8 cellular contexts compared by ENCODE assay signal in genomic region chr16:67993207-67994036, GRCh38. TPM values are rescaled to one million over a fixed set of nuclear protein-coding genes. Genes with fewer than 3 reads are reported as not detected.
DNase-seq lines count a peak whose midpoint lies in the region; ATAC-seq and TF ChIP-seq lines count a peak whose summit lies in the region.

No MANE protein-coding gene starts in this region.

- peak overlapping the region; percentile 86 for H2AFZ ChIP-seq in PC-3 (ENCODE audit: low read length)

- H3K4me1 Mint-ChIP-seq in CD4-positive, CD25-positive, alpha-beta regulatory T cell: peaks cover 0 to 52% (median 25%) of the 10 kb centered on the region in 4 donors
- peaks cover 37% of the 10 kb centered on the region for H3K4me1 Mint-ChIP-seq in nephron progenitor cell

- H3K27ac ChIP-seq in CD4-positive, CD25-positive, alpha-beta regulatory T cell (ENCODE audit: insufficient read depth, low read length, poor library complexity, severe bottlenecking): peak overlapping the region; percentile 85
- no peak overlapping the region for H3K27ac ChIP-seq in PC-3 (ENCODE audit: low read length)

- H3K9me3 Mint-ChIP-seq in CD4-positive, CD25-positive, alpha-beta regulatory T cell: no peaks in the 10 kb centered on the region
- peaks cover 3% of the 10 kb centered on the region for H3K9me3 Mint-ChIP-seq in nephron progenitor cell

- no peaks in the 10 kb centered on the region for H3K79me2 ChIP-seq in PC-3 (ENCODE audit: low read length)

- no peaks in the 10 kb centered on the region for H3K27me3 ChIP-seq in CD4-positive, CD25-positive, alpha-beta regulatory T cell (ENCODE audit: control insufficient read depth, insufficient read depth, low read length)
- no peaks in the 10 kb centered on the region for H3K27me3 ChIP-seq in PC-3 (ENCODE audit: low read length)

- no TSS peak for BruUV-seq in PC-3 (replicated peaks; lab: Mats Ljungman, UMichigan)

- peak overlapping the region; percentile 71 to 91 (median 86) for H3K4me3 Mint-ChIP-seq in CD4-positive, CD25-positive, alpha-beta regulatory T cell
- no peak overlapping the region for H3K4me3 Mint-ChIP-seq in nephron progenitor cell

- TF ChIP-seq CTCF in PC-3 (conservative IDR thresholded peaks at IDR 0.05; ENCODE audit: low read depth, low read length) (peak; percentile 79), nephron progenitor cell (IDR thresholded peaks at IDR 0.05) (peak; percentile 99)

- peak; percentile 93 for ATAC-seq in CD4-positive, CD25-positive, alpha-beta regulatory T cell (ENCODE audit: low read depth in 2 of 2)
- ATAC-seq in GM19438 (IDR thresholded peaks at IDR 0.05; ENCODE audit: low read depth, unreplicated experiment) (peak; percentile 69), HG03571 (IDR thresholded peaks at IDR 0.05; ENCODE audit: unreplicated experiment) (peak; percentile 64), PC-3 (peak; percentile 96)

- H3K27me3 Mint-ChIP-seq in CD4-positive, CD25-positive, alpha-beta regulatory T cell: no peaks in the 10 kb centered on the region
- peaks cover 7% of the 10 kb centered on the region for H3K27me3 Mint-ChIP-seq in nephron progenitor cell (ENCODE audit: low read depth, poor library complexity)

- H3K4me3 ChIP-seq in CD4-positive, CD25-positive, alpha-beta regulatory T cell (ENCODE audit: low read depth, low read length): peak overlapping the region; percentile 19
- H3K4me3 ChIP-seq in PC-3 (ENCODE audit: low read length): no peak overlapping the region

- H3F3A ChIP-seq in PC-3 (ENCODE audit: low read length, unreplicated experiment): no peaks in the 10 kb centered on the region

- peak; percentile 76 to 91 (median 82) for DNase-seq in CD4-positive, CD25-positive, alpha-beta regulatory T cell
- peak; percentile 66 for DNase-seq in PC-3
- peak; percentile 90 to 93 for DNase-seq in activated T-cell treated with anti-CD3 and anti-CD28 coated beads, Interleukin-2, amount 50 U/mL, for 48 hours
- peak; percentile 70 for DNase-seq in fibroblast of gingiva (ENCODE audit: low read depth)
- DNase-seq in nephron progenitor cell: peak; percentile 83
- peak; percentile 76 for DNase-seq in stimulated activated naive CD4-positive, alpha-beta T cell treated with Interleukin-2 at 50 U/mL for 16 hours (lab: John Stamatoyannopoulos, UW)

- H3K36me3 ChIP-seq in CD4-positive, CD25-positive, alpha-beta regulatory T cell (ENCODE audit: control insufficient read depth, insufficient read depth, low read length): no peaks in the 10 kb centered on the region
- H3K36me3 ChIP-seq in PC-3 (ENCODE audit: low read depth, low read length): no peaks in the 10 kb centered on the region

- H4K20me1 ChIP-seq in PC-3 (ENCODE audit: low read length): no peaks in the 10 kb centered on the region

- peaks cover 41% of the 10 kb centered on the region for H3K4me1 ChIP-seq in CD4-positive, CD25-positive, alpha-beta regulatory T cell (ENCODE audit: control insufficient read depth, insufficient read depth, low read length, poor library complexity, severe bottlenecking)
- H3K4me1 ChIP-seq in PC-3 (ENCODE audit: insufficient read depth, low read length): peaks cover 4% of the 10 kb centered on the region; the same call in 1 of the 2 replicates

- POLR2A ChIA-PET in PC-3 (lab: Charles Lee; ENCODE audit: unreplicated experiment): no interaction called here

- H3K9ac ChIP-seq in PC-3 (ENCODE audit: low read length): no peak overlapping the region

- no peaks in the 10 kb centered on the region for H3K9me3 ChIP-seq in CD4-positive, CD25-positive, alpha-beta regulatory T cell (ENCODE audit: control insufficient read depth in 2 of 2, low read length in 2 of 2)
- no peaks in the 10 kb centered on the region for H3K9me3 ChIP-seq in PC-3 (ENCODE audit: low read length)

- H3K9me2 ChIP-seq in PC-3 (replicated peaks; ENCODE audit: low read length): no peaks in the 10 kb centered on the region

- intact Hi-C loops in PC-3 (cut with micrococcal nuclease): loop anchor here (1.0 kb wide), 1 partner anchor 47 kb away; no protein-coding TSS in a partner anchor

- peaks cover 12% of the 10 kb centered on the region for H3K36me3 Mint-ChIP-seq in CD4-positive, CD25-positive, alpha-beta regulatory T cell
- no peaks in the 10 kb centered on the region for H3K36me3 Mint-ChIP-seq in nephron progenitor cell (ENCODE audit: low read depth)

- peak overlapping the region; percentile 97 to 100 (median 98) for H3K27ac Mint-ChIP-seq in CD4-positive, CD25-positive, alpha-beta regulatory T cell
- no peak overlapping the region for H3K27ac Mint-ChIP-seq in nephron progenitor cell

- CTCF ChIA-PET in PC-3 (lab: Charles Lee): interaction anchor here (0.6 kb wide), 1 partner anchor 38 kb away, joined by 3 read pairs; no protein-coding TSS in a partner anchor

- H3K4me2 ChIP-seq in PC-3 (ENCODE audit: low read length): peak overlapping the region; percentile 66; the same call in 1 of the 2 replicates

RNA-seq across cellular contexts. Expression of gene DPEP2, which starts 5.9 kb away (rescaled TPM):
- 52.4 TPM for total RNA-seq in CD4-positive, CD25-positive, alpha-beta regulatory T cell
- polyA plus RNA-seq in CD4-positive, CD25-positive, alpha-beta regulatory T cell: 10 to 100 TPM; 52.2 to 70.0 (median 63.4) TPM
- total RNA-seq in PC-3 (2014; rRNA removed): not detected in 2 replicates

RNA-seq across cellular contexts. Expression of gene DPEP3, which starts 13.1 kb away (rescaled TPM):
- 0.44 TPM for total RNA-seq in CD4-positive, CD25-positive, alpha-beta regulatory T cell
- under 1 TPM in 1 of 4 donors, not detected in 3; 0.19 TPM for polyA plus RNA-seq in CD4-positive, CD25-positive, alpha-beta regulatory T cell
- total RNA-seq in PC-3 (2014; rRNA removed): not detected in 2 replicates

RNA-seq across cellular contexts. Expression of gene DPEP2NB, which starts 22.3 kb away (rescaled TPM):
- total RNA-seq in CD4-positive, CD25-positive, alpha-beta regulatory T cell: not detected
- not detected for polyA plus RNA-seq in CD4-positive, CD25-positive, alpha-beta regulatory T cell
- not detected in 2 replicates for total RNA-seq in PC-3 (2014; rRNA removed)

RNA-seq across cellular contexts. Expression of gene SLC12A4, which starts 25.0 kb away (rescaled TPM):
- 30.4 TPM for total RNA-seq in CD4-positive, CD25-positive, alpha-beta regulatory T cell
- polyA plus RNA-seq in CD4-positive, CD25-positive, alpha-beta regulatory T cell: 1 to 10 TPM; 5.0 to 6.4 (median 5.8) TPM
- 29.3 and 33.2 TPM in 2 replicates for total RNA-seq in PC-3 (2014; rRNA removed)

RNA-seq across cellular contexts. Expression of gene DDX28, which starts 29.6 kb away (rescaled TPM):
- total RNA-seq in CD4-positive, CD25-positive, alpha-beta regulatory T cell: 14.9 TPM
- 10 to 100 TPM; 48.0 to 68.2 (median 63.9) TPM for polyA plus RNA-seq in CD4-positive, CD25-positive, alpha-beta regulatory T cell
- total RNA-seq in PC-3 (2014; rRNA removed): 13.4 and 16.6 TPM in 2 replicates

Comparison
In these comparisons a context has a peak if more than half of its experiments do, and no peak if none do; other contexts are left out.
1. RNA of gene DPEP2, which starts 5.9 kb away (total RNA-seq): 52.4 TPM in CD4-positive, CD25-positive, alpha-beta regulatory T cell (single experiment); not detected in PC-3; every median in the first group is over 10 times any median in the second.
2. Peak in every context shown above with its lines, with median percentiles within 50 percentile points of each other: ATAC-seq and DNase-seq.